1 cellular context compared by ENCODE assay signal in the genomic region with DNA sequence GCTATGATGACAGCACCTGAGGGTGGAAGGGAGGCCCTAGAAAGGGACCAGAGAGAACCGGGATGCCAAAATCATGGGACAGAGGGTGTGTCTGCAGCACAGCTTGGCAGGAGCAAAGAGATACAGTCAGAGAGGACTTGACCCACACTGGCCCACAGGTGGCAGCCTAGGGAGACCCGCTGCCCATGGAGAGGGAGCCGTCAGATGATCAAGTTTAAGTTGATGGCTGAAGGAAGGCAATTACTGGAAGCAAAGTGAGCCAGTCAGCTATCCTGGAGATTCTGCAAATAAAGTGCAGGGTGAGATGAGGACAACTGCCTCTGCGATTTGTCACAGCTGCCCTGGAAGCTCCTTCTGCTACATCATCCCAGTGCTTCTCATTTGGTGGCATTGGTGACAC.
TF ChIP-seq lines count a peak whose summit lies in the region.

No MANE protein-coding gene starts in this region.

TF ChIP-seq in WTC11, 78 proteins besides CTCF, POLR2A, EP300 and RAD21 (continued from another document):
- TF ChIP-seq, protein P1, sequence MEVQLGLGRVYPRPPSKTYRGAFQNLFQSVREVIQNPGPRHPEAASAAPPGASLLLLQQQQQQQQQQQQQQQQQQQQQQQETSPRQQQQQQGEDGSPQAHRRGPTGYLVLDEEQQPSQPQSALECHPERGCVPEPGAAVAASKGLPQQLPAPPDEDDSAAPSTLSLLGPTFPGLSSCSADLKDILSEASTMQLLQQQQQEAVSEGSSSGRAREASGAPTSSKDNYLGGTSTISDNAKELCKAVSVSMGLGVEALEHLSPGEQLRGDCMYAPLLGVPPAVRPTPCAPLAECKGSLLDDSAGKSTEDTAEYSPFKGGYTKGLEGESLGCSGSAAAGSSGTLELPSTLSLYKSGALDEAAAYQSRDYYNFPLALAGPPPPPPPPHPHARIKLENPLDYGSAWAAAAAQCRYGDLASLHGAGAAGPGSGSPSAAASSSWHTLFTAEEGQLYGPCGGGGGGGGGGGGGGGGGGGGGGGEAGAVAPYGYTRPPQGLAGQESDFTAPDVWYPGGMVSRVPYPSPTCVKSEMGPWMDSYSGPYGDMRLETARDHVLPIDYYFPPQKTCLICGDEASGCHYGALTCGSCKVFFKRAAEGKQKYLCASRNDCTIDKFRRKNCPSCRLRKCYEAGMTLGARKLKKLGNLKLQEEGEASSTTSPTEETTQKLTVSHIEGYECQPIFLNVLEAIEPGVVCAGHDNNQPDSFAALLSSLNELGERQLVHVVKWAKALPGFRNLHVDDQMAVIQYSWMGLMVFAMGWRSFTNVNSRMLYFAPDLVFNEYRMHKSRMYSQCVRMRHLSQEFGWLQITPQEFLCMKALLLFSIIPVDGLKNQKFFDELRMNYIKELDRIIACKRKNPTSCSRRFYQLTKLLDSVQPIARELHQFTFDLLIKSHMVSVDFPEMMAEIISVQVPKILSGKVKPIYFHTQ (CRISPR knock-in tag; IDR thresholded peaks at IDR 0.05), result no peak
TF ChIP-seq in WTC11: peak in this region for 0.
